ENCODE assay signal across 10 cellular contexts in the genomic region with DNA sequence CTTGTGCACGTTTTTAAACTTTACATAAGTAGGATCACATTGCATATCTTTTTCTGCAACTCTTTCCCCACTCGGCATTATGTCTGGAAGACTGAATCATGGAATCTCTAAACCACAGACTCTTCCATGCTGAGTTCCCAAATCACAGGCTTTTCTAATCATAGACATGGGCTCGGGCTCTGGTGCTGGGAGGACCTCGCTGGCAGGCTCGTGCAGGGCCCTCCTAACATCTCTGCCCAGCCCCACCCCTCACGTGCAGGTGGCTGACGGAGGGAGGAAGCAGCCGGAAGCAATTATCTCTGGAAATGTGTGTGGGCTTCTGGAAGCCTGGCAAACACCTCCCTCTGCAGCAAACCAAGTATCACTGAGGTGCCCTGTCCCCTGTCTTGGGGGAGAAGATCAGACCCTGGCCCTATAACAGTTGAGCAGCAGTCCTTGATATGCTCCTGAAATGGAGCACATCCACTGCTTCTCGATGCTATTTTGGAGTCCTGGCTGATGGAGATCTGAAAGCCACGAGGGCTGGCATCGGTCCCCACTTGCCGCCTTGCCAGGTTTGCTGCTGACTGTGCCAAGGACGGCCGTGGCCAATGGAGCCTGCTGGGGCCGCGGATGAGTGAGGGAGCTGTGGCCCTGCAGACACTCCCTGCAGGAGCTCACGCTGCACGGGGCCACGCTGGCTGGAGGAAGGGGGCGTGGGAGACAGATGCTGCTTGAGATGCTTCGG. TPM values are rescaled to one million over a fixed set of nuclear protein-coding genes. Genes with fewer than 3 reads are reported as not detected.
DNase-seq lines count a peak whose midpoint lies in the region; ATAC-seq and TF ChIP-seq lines count a peak whose summit lies in the region.
"Had no signal": no experiment of that assay in that cellular context is flagged by ENCODE, and none has a peak within 500 bp of the region (broad histone marks: within the 10 kb centered on the region; RNA-seq: fewer than 3 reads in every experiment).

No MANE protein-coding gene starts in this region.

- no peak for TF ChIP-seq CTCF in brain (conservative IDR thresholded peaks at IDR 0.05)

- H3K9me3 Mint-ChIP-seq in brain, result peaks cover 0 to 6% (median 0%) of the 10 kb centered on the region in 5 experiments

- in situ Hi-C loops in ACHN (cut with HindIII; ENCODE audit: low pct_ligation_motif_present, low pct_unique_long_range_greater_than_20kb, low sequenced_read_pairs), result no loop called here

- DNase-seq in DMS79 (lab: John Stamatoyannopoulos, UW), result peak; percentile 72
- peak; percentile 64 for DNase-seq in NCI-H2081 treated with DMSO at 0.1 percent for 48 hours (lab: John Stamatoyannopoulos, UW)
- peak; percentile 80 for DNase-seq in occipital lobe (lab: John Stamatoyannopoulos, UW)
- DNase-seq in MV-4-11 (lab: John Stamatoyannopoulos, UW), result no peak
- no peak for DNase-seq in ACHN
- DNase-seq: activated CD4-positive, alpha-beta T cell treated with anti-CD3 and anti-CD28 coated beads for 4 hours; stimulated activated naive CD8-positive, alpha-beta T cell treated with anti-CD3 and anti-CD28 coated beads, Interleukin-15, Interleukin-2, amounts not matched to agents 100 U/mL and 50 U/mL, for 24 hours had no signal

- H3K4me3 Mint-ChIP-seq in brain, result peak overlapping the region; percentile 8 to 73 (median 57)

- H3K4me1 Mint-ChIP-seq in brain, result peaks cover 69% of the 10 kb centered on the region

- peaks cover 22% of the 10 kb centered on the region for H3K27me3 Mint-ChIP-seq in brain

- no peaks in the 10 kb centered on the region for H3K36me3 Mint-ChIP-seq in brain

- H3K27ac Mint-ChIP-seq in brain, result peak overlapping the region; percentile 55 to 90 (median 83)

- ATAC-seq in activated CD4-positive, CD25-positive, alpha-beta regulatory T cell treated with anti-CD3 and anti-CD28 coated beads, Interleukin-2, amount 50 U/mL, for 24 hours, result no peak
- ATAC-seq in HG02970 (IDR thresholded peaks at IDR 0.05; ENCODE audit: low FRiP score, unreplicated experiment), result no peak
- ATAC-seq: stimulated activated naive CD8-positive, alpha-beta T cell treated with anti-CD3 and anti-CD28 coated beads, Interleukin-15, Interleukin-2, amounts not matched to agents 100 U/mL and 50 U/mL, for 24 hours had no signal

RNA-seq across cellular contexts. Expression of a gene that starts 4.4 kb away (rescaled TPM):
- 34.7 TPM for polyA plus RNA-seq in brain (ENCODE audit: insufficient read depth, low read depth, low replicate concordance)
- 14.3 TPM for total RNA-seq in occipital lobe

Comparison
In these comparisons a context has a peak if more than half of its experiments do, and no peak if none do; other contexts are left out.
1. DNase-seq: peak in DMS79 (single experiment), NCI-H2081 treated with DMSO at 0.1 percent for 48 hours (single experiment) and occipital lobe (single experiment); none in MV-4-11 (single experiment) and ACHN (single experiment).